Comparison of ENCODE assay signal across 10 cellular contexts in genomic region chr17:74380086-74380958, GRCh38. TPM values are rescaled to one million over a fixed set of nuclear protein-coding genes. Genes with fewer than 3 reads are reported as not detected.
DNase-seq lines count a peak whose midpoint lies in the region; ATAC-seq, FAIRE-seq and TF ChIP-seq lines count a peak whose summit lies in the region.
"Had no signal": no experiment of that assay in that cellular context is flagged by ENCODE, and none has a peak within 500 bp of the region (broad histone marks: within the 10 kb centered on the region; RNA-seq: fewer than 3 reads in every experiment).

No MANE protein-coding gene starts in this region.

- no peaks in the 10 kb centered on the region for H3K4me1 ChIP-seq in astrocyte (ENCODE audit: insufficient read depth, low read length)
- H3K4me1 ChIP-seq in tibial nerve: peaks cover 0 to 14% (median 13%) of the 10 kb centered on the region in 4 donors
- H3K4me1 ChIP-seq in GM23248 (ENCODE audit: insufficient read depth): no peaks in the 10 kb centered on the region

- no peak overlapping the region for H3K4me3 Mint-ChIP-seq in astrocyte (ENCODE audit: unreplicated experiment)

- no peak overlapping the region for H3K27ac Mint-ChIP-seq in astrocyte (ENCODE audit: unreplicated experiment)

- H3K4me2 ChIP-seq in astrocyte (ENCODE audit: low read length): peak overlapping the region; percentile 67
- no peak overlapping the region for H3K4me2 ChIP-seq in GM23248 (ENCODE audit: unreplicated experiment)

- H3K9me3 Mint-ChIP-seq in astrocyte (ENCODE audit: unreplicated experiment): no peaks in the 10 kb centered on the region

- no peaks in the 10 kb centered on the region for H3K79me2 ChIP-seq in astrocyte (ENCODE audit: insufficient read depth, low read length)
- H3K79me2 ChIP-seq in GM23248 (ENCODE audit: insufficient read depth): no peaks in the 10 kb centered on the region

- 33 to 37% methylated on average over 12 to 17 of the region's 17 CpGs for WGBS in tibial nerve, 2 donors
- WGBS in GM23248 (ENCODE audit: low coverage in 1 of 2, low lambda C conversion rate in 2 of 2, missing lambda C conversion rate in 2 of 2), 2 experiments: 21 to 26% methylated on average over 17 of the region's 17 CpGs

- in situ Hi-C loops in GM23248 (cut with MboI): no loop called here

- no peak for FAIRE-seq in astrocyte (lab: Jason Lieb, UNC)
- FAIRE-seq: islet of Langerhans had no signal

- no peak overlapping the region for H3K4me3 ChIP-seq in astrocyte (ENCODE audit: insufficient read depth, low read depth, low read length)
- no peak overlapping the region for H3K4me3 ChIP-seq in tibial nerve
- H3K4me3 ChIP-seq in GM23248: no peak overlapping the region

- ATAC-seq in left lobe of liver: peak; percentile 34

- H3K27me3 ChIP-seq in astrocyte (ENCODE audit: insufficient read depth, low read length): no peaks in the 10 kb centered on the region
- no peaks in the 10 kb centered on the region for H3K27me3 ChIP-seq in tibial nerve
- peaks cover 11% of the 10 kb centered on the region for H3K27me3 ChIP-seq in GM23248 (replicated peaks; ENCODE audit: insufficient read depth)

- no peaks in the 10 kb centered on the region for H3K36me3 Mint-ChIP-seq in astrocyte (ENCODE audit: low read depth, unreplicated experiment)

- H3F3A ChIP-seq in GM23248 (ENCODE audit: insufficient read depth): no peaks in the 10 kb centered on the region

- H3K36me3 ChIP-seq in astrocyte (ENCODE audit: insufficient read depth, low read length) (no peaks in the 10 kb centered on the region), tibial nerve (no peaks in the 10 kb centered on the region), GM23248 (ENCODE audit: low read depth) (no peaks in the 10 kb centered on the region)

- H2AFZ ChIP-seq in astrocyte (ENCODE audit: low read depth, low read length) (peak overlapping the region; percentile 63), GM23248 (no peak overlapping the region)

- peaks cover 41% of the 10 kb centered on the region for H3K27me3 Mint-ChIP-seq in astrocyte (ENCODE audit: low read depth, unreplicated experiment)

- H4K20me1 ChIP-seq in astrocyte (ENCODE audit: insufficient read depth, low read length) (no peaks in the 10 kb centered on the region), GM23248 (ENCODE audit: insufficient read depth) (no peaks in the 10 kb centered on the region)

- H3K9ac ChIP-seq in astrocyte (ENCODE audit: low read length) (no peak overlapping the region), GM23248 (no peak overlapping the region)

- H3K4me1 Mint-ChIP-seq in astrocyte (ENCODE audit: low read depth, unreplicated experiment): no peaks in the 10 kb centered on the region

- no peak overlapping the region for H3K27ac ChIP-seq in astrocyte (ENCODE audit: low read depth, low read length)
- H3K27ac ChIP-seq in tibial nerve: peak overlapping the region in 3 of 4 donors; percentile 2 to 36 (median 31)
- H3K27ac ChIP-seq in GM23248: no peak overlapping the region

- TF ChIP-seq EP300 in tibial nerve (IDR thresholded peaks at IDR 0.05): no peak

- DNase-seq in NCI-H1436 (lab: John Stamatoyannopoulos, UW) (peak; percentile 23), NCI-H1436 treated with DMSO at 0.1 percent for 48 hours (lab: John Stamatoyannopoulos, UW) (no peak), astrocyte (ENCODE audit: low read depth) (no peak), left lobe of liver (ENCODE audit: low spot score) (no peak), tibial nerve (ENCODE audit: low spot score in 2 of 2) (no peak), NCI-H1092 (lab: John Stamatoyannopoulos, UW) (no peak), GM23248 (no peak), RKO (ENCODE audit: low spot score) (no peak)

- H3K9me2 ChIP-seq in GM23248 (ENCODE audit: insufficient read depth): no peaks in the 10 kb centered on the region

- no peaks in the 10 kb centered on the region for H3K9me3 ChIP-seq in astrocyte (ENCODE audit: insufficient read depth, low read depth, low read length)
- no peaks in the 10 kb centered on the region for H3K9me3 ChIP-seq in tibial nerve
- H3K9me3 ChIP-seq in GM23248 (ENCODE audit: low read depth): no peaks in the 10 kb centered on the region

- no peak for TF ChIP-seq POLR2A in tibial nerve (IDR thresholded peaks at IDR 0.05)

- TF ChIP-seq CTCF in astrocyte (IDR thresholded peaks at IDR 0.05; ENCODE audit: insufficient read depth, low read depth, low read length) (no peak), tibial nerve (IDR thresholded peaks at IDR 0.05) (no peak)

RNA-seq across cellular contexts. Expression of gene GPR142, which starts 13.0 kb away (rescaled TPM):
- total RNA-seq in astrocyte: not detected in 2 replicates
- not detected for total RNA-seq in left lobe of liver
- 1 to 10 TPM in 1 of 4 donors, under 1 TPM in 1, not detected in 2; 0.59 to 2.8 TPM for total RNA-seq in tibial nerve
- total RNA-seq in GM23248 (2014; rRNA removed; shearing (Covaris generic)): not detected in 2 replicates
- not detected in 2 replicates for polyA plus RNA-seq in GM23248 (2016; fragmentation: Nextera tagmentation; extraction: Ambion mirVana)
- total RNA-seq: T-helper 1 cell treated with Interleukin-12 subunit alpha and Interleukin-12 subunit beta and Interleukin-4 antibody, amounts not matched to agents 30 ng/mL and 1 ng/mL, for 36 hours had no signal

RNA-seq across cellular contexts. Expression of gene BTBD17, which starts 18.7 kb away (rescaled TPM):
- not detected in 2 replicates for total RNA-seq in astrocyte
- not detected for total RNA-seq in left lobe of liver
- total RNA-seq in tibial nerve: not detected
- total RNA-seq in GM23248 (2014; rRNA removed; shearing (Covaris generic)): not detected in 2 replicates
- 0.10 TPM in 1 of 2 replicates, not detected in the other for polyA plus RNA-seq in GM23248 (2016; fragmentation: Nextera tagmentation; extraction: Ambion mirVana)
- total RNA-seq: T-helper 1 cell treated with Interleukin-12 subunit alpha and Interleukin-12 subunit beta and Interleukin-4 antibody, amounts not matched to agents 30 ng/mL and 1 ng/mL, for 36 hours had no signal

RNA-seq across cellular contexts. Expression of gene GPRC5C, which starts 51.6 kb away (rescaled TPM):
- total RNA-seq in astrocyte (65.3 and 70.4 TPM in 2 replicates), left lobe of liver (243 TPM), tibial nerve (10 to 100 TPM; 41.6 to 96.4 (median 55.1) TPM)
- total RNA-seq in GM23248 (2014; rRNA removed; shearing (Covaris generic)): 0.25 and 2.7 TPM in 2 replicates
- 0.95 and 1.6 TPM in 2 replicates for polyA plus RNA-seq in GM23248 (2016; fragmentation: Nextera tagmentation; extraction: Ambion mirVana)

RNA-seq across cellular contexts. Expression of gene KIF19, which starts 54.3 kb away (rescaled TPM):
- total RNA-seq in astrocyte (not detected in 2 replicates), left lobe of liver (0.58 TPM), tibial nerve (100 to 1,000 TPM in 3 of 4 donors, 10 to 100 TPM in 1; 77.4 to 211 (median 117) TPM)
- not detected in 2 replicates for total RNA-seq in GM23248 (2014; rRNA removed; shearing (Covaris generic))
- polyA plus RNA-seq in GM23248 (2016; fragmentation: Nextera tagmentation; extraction: Ambion mirVana): not detected in 2 replicates

Comparison
In these comparisons a context has a peak if more than half of its experiments do, and no peak if none do; other contexts are left out.
1. H3K27ac ChIP-seq: peak in tibial nerve (3 of 4); none in astrocyte (single experiment) and GM23248 (single experiment).
2. RNA of gene GPRC5C, which starts 51.6 kb away (total RNA-seq): 243 TPM in left lobe of liver (single experiment), 65.3 to 70.4 TPM in astrocyte and 41.6 to 96.4 TPM in tibial nerve; 0.25 to 2.7 TPM in GM23248; every median in the first group is over 10 times any median in the second.